In genomic region chr13:40333238-40333637, GRCh38 we compare ENCODE assay signal across 23 cellular contexts.
DNase-seq lines count a peak whose midpoint lies in the region; ATAC-seq, FAIRE-seq and TF ChIP-seq lines count a peak whose summit lies in the region.
"Had no signal": no experiment of that assay in that cellular context is flagged by ENCODE, and none has a peak within 500 bp of the region (broad histone marks: within the 10 kb centered on the region; RNA-seq: fewer than 3 reads in every experiment).

No MANE protein-coding gene starts in this region.

- peaks cover 13% of the 10 kb centered on the region for H3K9me2 ChIP-seq in GM23338 (ENCODE audit: insufficient read depth)

- H3K27ac ChIP-seq in CD4-positive, CD25-positive, alpha-beta regulatory T cell (ENCODE audit: insufficient read depth, low read length, poor library complexity, severe bottlenecking): no peak overlapping the region
- no peak overlapping the region for H3K27ac ChIP-seq in GM23338 (ENCODE audit: low read depth)
- H3K27ac ChIP-seq: ascending aorta, SK-N-MC, tibial artery had no signal

- no peak for ATAC-seq in CD4-positive, CD25-positive, alpha-beta regulatory T cell (ENCODE audit: low read depth in 2 of 2)
- no peak for ATAC-seq in GM23338
- ATAC-seq: left lobe of liver, Panc1, WTC11 had no signal

- peak overlapping the region in 2 of 3 donors; percentile 22 to 65 for H3K27ac Mint-ChIP-seq in CD4-positive, CD25-positive, alpha-beta regulatory T cell
- peak overlapping the region; percentile 15; the same call in 1 of the 2 replicates for H3K27ac Mint-ChIP-seq in GM23338
- H3K27ac Mint-ChIP-seq: activated CD4-positive, alpha-beta memory T cell treated with anti-CD3 and anti-CD28 coated beads for 36 hours; WTC11 had no signal

- no peak overlapping the region for H3K4me3 ChIP-seq in CD4-positive, CD25-positive, alpha-beta regulatory T cell (ENCODE audit: low read depth, low read length)
- H3K4me3 ChIP-seq in GM23338: no peak overlapping the region
- H3K4me3 ChIP-seq in bronchial epithelial cell (ENCODE audit: low read depth, low read length): peak overlapping the region; percentile 14
- H3K4me3 ChIP-seq: ascending aorta, SK-N-MC, tibial artery had no signal

- no peaks in the 10 kb centered on the region for H3K79me2 ChIP-seq in GM23338 (replicated peaks; ENCODE audit: insufficient read depth)

- no peak for DNase-seq in CD4-positive, CD25-positive, alpha-beta regulatory T cell
- DNase-seq in GM23338 (ENCODE audit: low spot score) (no peak), bronchial epithelial cell (ENCODE audit: low read depth) (peak; percentile 94), iris pigment epithelial cell (ENCODE audit: low read depth) (peak; percentile 16), NCI-H146 (lab: John Stamatoyannopoulos, UW) (no peak), AG20443 (ENCODE audit: low spot score) (no peak), NCI-H2227 treated with DMSO at 0.1 percent for 48 hours (lab: John Stamatoyannopoulos, UW) (no peak), superior temporal gyrus (ENCODE audit: extremely low spot score) (no peak)
- DNase-seq: activated CD4-positive, alpha-beta memory T cell treated with anti-CD3 and anti-CD28 coated beads for 36 hours; activated naive CD4-positive, alpha-beta T cell treated with Interleukin-2 at 50 U/mL for 16 hours; activated T-cell treated with anti-CD3 and anti-CD28 coated beads for 4 hours; CD8-positive, alpha-beta memory T cell; NCI-H82; stimulated activated CD4-positive, alpha-beta T cell treated with anti-CD3 and anti-CD28 coated beads, Interleukin-1b, Interleukin-23, amount 100 ng/mL, for 48 hours; stimulated activated naive CD4-positive, alpha-beta T cell; tibial artery had no signal

- peaks cover 7% of the 10 kb centered on the region for H3K4me1 ChIP-seq in CD4-positive, CD25-positive, alpha-beta regulatory T cell (ENCODE audit: control insufficient read depth, insufficient read depth, low read length, poor library complexity, severe bottlenecking)
- H3K4me1 ChIP-seq in GM23338 (ENCODE audit: insufficient read depth): no peaks in the 10 kb centered on the region
- H3K4me1 ChIP-seq: tibial artery had no signal

- no peaks in the 10 kb centered on the region for H3K27me3 Mint-ChIP-seq in CD4-positive, CD25-positive, alpha-beta regulatory T cell
- H3K27me3 Mint-ChIP-seq in GM23338 (ENCODE audit: insufficient read depth, low read depth, poor library complexity): peaks cover 3% of the 10 kb centered on the region
- H3K27me3 Mint-ChIP-seq: activated CD4-positive, alpha-beta memory T cell treated with anti-CD3 and anti-CD28 coated beads for 36 hours had no signal

- FAIRE-seq in bronchial epithelial cell (lab: Jason Lieb, UNC): peak; percentile 23
- FAIRE-seq: colon, frontal cortex had no signal

- no peaks in the 10 kb centered on the region for H3F3A ChIP-seq in GM23338 (replicated peaks; ENCODE audit: low read depth)

- H3K4me3 Mint-ChIP-seq in CD4-positive, CD25-positive, alpha-beta regulatory T cell: no peak overlapping the region
- H3K4me3 Mint-ChIP-seq in GM23338: no peak overlapping the region
- H3K4me3 Mint-ChIP-seq: activated CD4-positive, alpha-beta memory T cell treated with anti-CD3 and anti-CD28 coated beads for 36 hours; CD8-positive, alpha-beta memory T cell; WTC11 had no signal

- TF ChIP-seq CTCF in GM23338 (conservative IDR thresholded peaks at IDR 0.05; ENCODE audit: low read depth in 2 of 2): no peak
- TF ChIP-seq CTCF in bronchial epithelial cell (IDR thresholded peaks at IDR 0.05; ENCODE audit: insufficient read depth, low read length, severe bottlenecking): no peak

- no peaks in the 10 kb centered on the region for H3K9me3 ChIP-seq in CD4-positive, CD25-positive, alpha-beta regulatory T cell (ENCODE audit: control insufficient read depth in 2 of 2, low read length in 2 of 2)
- H3K9me3 ChIP-seq: ascending aorta, tibial artery had no signal

- no peak overlapping the region for H3K4me2 ChIP-seq in GM23338

- H3K27me3 ChIP-seq in CD4-positive, CD25-positive, alpha-beta regulatory T cell (ENCODE audit: control insufficient read depth, insufficient read depth, low read length): no peaks in the 10 kb centered on the region
- H3K27me3 ChIP-seq in GM23338 (ENCODE audit: insufficient read depth) (no peaks in the 10 kb centered on the region), bronchial epithelial cell (ENCODE audit: control insufficient read depth, insufficient read depth, low read length) (no peaks in the 10 kb centered on the region)
- H3K27me3 ChIP-seq: ascending aorta, tibial artery had no signal

- H2AFZ ChIP-seq in GM23338: no peak overlapping the region

- peaks cover 0 to 2% (median 0%) of the 10 kb centered on the region in 7 donors for H3K9me3 Mint-ChIP-seq in CD4-positive, CD25-positive, alpha-beta regulatory T cell
- H3K9me3 Mint-ChIP-seq in GM23338: no peaks in the 10 kb centered on the region; the same call in 2 of the 3 replicates
- H3K9me3 Mint-ChIP-seq: activated CD4-positive, alpha-beta memory T cell treated with anti-CD3 and anti-CD28 coated beads for 36 hours; CD8-positive, alpha-beta memory T cell; WTC11 had no signal

- H3K36me3 ChIP-seq in CD4-positive, CD25-positive, alpha-beta regulatory T cell (ENCODE audit: control insufficient read depth, insufficient read depth, low read length): no peaks in the 10 kb centered on the region
- H3K36me3 ChIP-seq in GM23338 (ENCODE audit: insufficient read depth) (no peaks in the 10 kb centered on the region), bronchial epithelial cell (ENCODE audit: control insufficient read depth, insufficient read depth, low read length) (no peaks in the 10 kb centered on the region)
- H3K36me3 ChIP-seq: ascending aorta, tibial artery had no signal

- peaks cover 14 to 36% (median 23%) of the 10 kb centered on the region in 4 donors for H3K4me1 Mint-ChIP-seq in CD4-positive, CD25-positive, alpha-beta regulatory T cell
- H3K4me1 Mint-ChIP-seq in GM23338: peaks cover 8% of the 10 kb centered on the region

- H4K20me1 ChIP-seq in GM23338 (replicated peaks; ENCODE audit: insufficient read depth): no peaks in the 10 kb centered on the region

- no peaks in the 10 kb centered on the region for H3K36me3 Mint-ChIP-seq in CD4-positive, CD25-positive, alpha-beta regulatory T cell
- H3K36me3 Mint-ChIP-seq in GM23338 (ENCODE audit: low read depth): no peaks in the 10 kb centered on the region; the same call in 2 of the 3 replicates
- H3K36me3 Mint-ChIP-seq: activated CD4-positive, alpha-beta memory T cell treated with anti-CD3 and anti-CD28 coated beads for 36 hours; WTC11 had no signal

TF ChIP-seq in GM23338, 12 proteins besides CTCF, POLR2A, EP300 and RAD21 (continues in another document):
- no peak for TF ChIP-seq NANOG (IDR thresholded peaks at IDR 0.05; ENCODE audit: borderline replicate concordance)
- TF ChIP-seq JUNB (IDR thresholded peaks at IDR 0.05; ENCODE audit: unreplicated experiment): no peak
- TF ChIP-seq POLR2AphosphoS5 (IDR thresholded peaks at IDR 0.05; ENCODE audit: low read depth): no peak

Comparison
In these comparisons a context has a peak if more than half of its experiments do, and no peak if none do; other contexts are left out.
1. DNase-seq: peak in bronchial epithelial cell (single experiment) and iris pigment epithelial cell (single experiment); none in CD4-positive, CD25-positive, alpha-beta regulatory T cell (0 of 3), GM23338 (single experiment), NCI-H146 (single experiment), AG20443 (single experiment), NCI-H2227 treated with DMSO at 0.1 percent for 48 hours (single experiment) and superior temporal gyrus (single experiment).